7 cellular contexts compared by ENCODE assay signal in the genomic region with DNA sequence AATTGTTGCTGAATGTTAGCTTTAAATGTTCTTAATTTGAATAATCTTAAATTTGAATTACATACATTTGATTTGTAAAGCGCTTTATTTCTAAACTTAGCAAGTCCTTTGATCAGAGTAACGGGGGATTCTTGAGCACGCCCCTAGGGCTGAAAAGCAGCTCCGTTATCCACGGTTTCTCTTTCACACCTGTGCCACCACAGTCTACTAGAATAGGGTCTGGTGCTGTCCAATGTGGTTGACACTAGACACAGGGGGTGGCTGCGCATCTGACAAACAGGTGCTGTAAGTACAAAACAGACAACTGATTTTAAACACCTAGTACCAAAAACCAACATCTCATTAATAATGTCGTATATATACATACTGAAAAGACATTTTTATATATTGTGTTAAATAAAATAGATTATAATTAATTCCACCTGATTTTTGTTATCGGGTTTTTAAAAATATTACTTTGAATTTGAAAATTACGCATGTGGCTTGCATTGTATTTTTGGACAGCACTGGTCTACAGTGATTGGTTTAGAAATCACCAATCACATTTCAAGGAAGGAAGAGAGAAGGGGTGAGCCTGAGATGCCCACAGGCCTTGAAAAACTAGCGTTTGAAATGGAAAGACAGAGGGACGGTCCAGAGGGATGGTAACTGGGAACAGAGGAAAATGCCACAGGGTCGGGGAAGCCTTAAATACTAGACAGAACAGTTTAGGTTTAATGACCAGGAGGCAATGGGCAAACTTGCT. TPM values are rescaled to one million over a fixed set of nuclear protein-coding genes. Genes with fewer than 3 reads are reported as not detected.
DNase-seq lines count a peak whose midpoint lies in the region; ATAC-seq and TF ChIP-seq lines count a peak whose summit lies in the region.

No MANE protein-coding gene starts in this region.

- no peaks in the 10 kb centered on the region for H3K36me3 ChIP-seq in mucosa of descending colon (ENCODE audit: low read depth)

- no peak overlapping the region for H3K9ac ChIP-seq in H9 (ENCODE audit: extremely low read depth, insufficient read length, low read length)

- no peaks in the 10 kb centered on the region for H3K23me2 ChIP-seq in H9 (ENCODE audit: insufficient read length, low read depth, low read length, poor library complexity, severe bottlenecking)

- no peaks in the 10 kb centered on the region for H4K20me1 ChIP-seq in H9 (ENCODE audit: control insufficient read depth, insufficient read depth, insufficient read length)

- H3K27me3 Mint-ChIP-seq in H9 (ENCODE audit: low read depth) (no peaks in the 10 kb centered on the region), progenitor cell of endocrine pancreas (no peaks in the 10 kb centered on the region)

- H3K79me1 ChIP-seq in H9 (ENCODE audit: insufficient read depth, low read depth, low read length, poor library complexity, severe bottlenecking): peaks cover 8% of the 10 kb centered on the region

- H3K4ac ChIP-seq in H9 (ENCODE audit: low read depth, low read length): no peak overlapping the region

- H3K56ac ChIP-seq in H9 (ENCODE audit: insufficient read length, low read depth, low read length): no peak overlapping the region

- no peak overlapping the region for H3K27ac ChIP-seq in H9 (ENCODE audit: insufficient read length, low read depth, low read length)

- no peak overlapping the region for H2BK12ac ChIP-seq in H9 (ENCODE audit: insufficient read length, low read depth, low read length)

- no peak overlapping the region for H2BK20ac ChIP-seq in H9 (ENCODE audit: low read depth, low read length, poor library complexity, severe bottlenecking)

- no peak overlapping the region for H2BK15ac ChIP-seq in H9 (ENCODE audit: low read depth, low read length)

- no peak overlapping the region for H3K4me2 ChIP-seq in H9 (ENCODE audit: insufficient read depth, insufficient read length, low read length)

- H2BK120ac ChIP-seq in H9 (ENCODE audit: low read depth, low read length, poor library complexity, severe bottlenecking): no peak overlapping the region

- no peak overlapping the region for H2AFZ ChIP-seq in H9 (ENCODE audit: low read length)

- no peak overlapping the region for H3K14ac ChIP-seq in H9 (ENCODE audit: insufficient read depth, low read length)

- peak; percentile 86 for ATAC-seq in GM18909 (IDR thresholded peaks at IDR 0.05; ENCODE audit: poor library complexity, unreplicated experiment)
- peak; percentile 28 for ATAC-seq in mucosa of descending colon

- H3K79me2 ChIP-seq in H9 (ENCODE audit: insufficient read depth, low read length): peaks cover 81% of the 10 kb centered on the region

- H4K5ac ChIP-seq in H9 (ENCODE audit: insufficient read length, low read depth, low read length): no peak overlapping the region

- H2BK5ac ChIP-seq in H9 (ENCODE audit: insufficient read length, low read length): no peak overlapping the region

- no peak overlapping the region for H2AK5ac ChIP-seq in H9 (ENCODE audit: insufficient read length, low read length)

- H3K4me3 Mint-ChIP-seq in H9 (peak overlapping the region in 1 of 2 experiments; percentile 27; a peak in 1 of 5 replicates), progenitor cell of endocrine pancreas (ENCODE audit: low read depth) (no peak overlapping the region)

- H3K9me3 ChIP-seq in H9 (ENCODE audit: control insufficient read depth, low read depth, low read length) (no peaks in the 10 kb centered on the region), mucosa of descending colon (no peaks in the 10 kb centered on the region)

- TF ChIP-seq CTCF in H9 (conservative IDR thresholded peaks at IDR 0.05): no peak
- no peak for TF ChIP-seq CTCF in mucosa of descending colon (IDR thresholded peaks at IDR 0.05)
- no peak for TF ChIP-seq CTCF in progenitor cell of endocrine pancreas (IDR thresholded peaks at IDR 0.05; ENCODE audit: unreplicated experiment)

- no CpG with 5 or more reads among the region's 12 CpGs for WGBS in H9 (ENCODE audit: extremely low coverage, insufficient read length, low lambda C conversion rate)

- H4K91ac ChIP-seq in H9 (ENCODE audit: insufficient read length, low read depth, low read length): no peak overlapping the region

- H3K4me1 Mint-ChIP-seq in H9: peaks cover 50 to 62% of the 10 kb centered on the region in 2 experiments
- peaks cover 5% of the 10 kb centered on the region for H3K4me1 Mint-ChIP-seq in progenitor cell of endocrine pancreas (ENCODE audit: low read depth)

- H3K27ac Mint-ChIP-seq in H9 (peak overlapping the region in 2 of 3 experiments; percentile 5 to 20; a peak in 1 of 7 replicates), progenitor cell of endocrine pancreas (no peak overlapping the region)

- intact Hi-C loops in mucosa of descending colon (cut with DNase I, micrococcal nuclease): no loop called here

- no peak overlapping the region for H3T11ph ChIP-seq in H9 (ENCODE audit: low read length)

- H3K36me3 Mint-ChIP-seq in H9 (ENCODE audit: insufficient read depth in 1 of 3, low read depth in 3 of 3) (peaks cover 64 to 90% (median 68%) of the 10 kb centered on the region in 3 experiments), progenitor cell of endocrine pancreas (ENCODE audit: insufficient read depth) (peaks cover 19% of the 10 kb centered on the region)

- H3K4me1 ChIP-seq in H9 (ENCODE audit: insufficient read depth, low read length) (peaks cover 10% of the 10 kb centered on the region), mucosa of descending colon (ENCODE audit: low read depth) (peaks cover 9% of the 10 kb centered on the region)

- H3K27me3 ChIP-seq in H9 (ENCODE audit: insufficient read depth, low read length): no peaks in the 10 kb centered on the region

- no peak overlapping the region for H3K4me3 ChIP-seq in mucosa of descending colon

- H3K18ac ChIP-seq in H9 (ENCODE audit: insufficient read length, low read depth, low read length): no peak overlapping the region

- DNase-seq in H9: no peak
- DNase-seq in NAMALWA (ENCODE audit: low spot score): peak; percentile 90
- peak in 1 of 3 donors; percentile 33 for DNase-seq in mucosa of descending colon
- no peak for DNase-seq in cortex of kidney (lab: John Stamatoyannopoulos, UW)
- DNase-seq in progenitor cell of endocrine pancreas (ENCODE audit: low spot score, unreplicated experiment): no peak
- no peak for DNase-seq in medulla oblongata (ENCODE audit: extremely low spot score)

- H4K8ac ChIP-seq in H9 (replicated peaks; ENCODE audit: insufficient read length, low read depth, low read length): no peak overlapping the region

- no peak overlapping the region for H3K23ac ChIP-seq in H9 (ENCODE audit: insufficient read length, low read depth, low read length)

- H3K9me3 Mint-ChIP-seq in H9: no peaks in the 10 kb centered on the region
- no peaks in the 10 kb centered on the region for H3K9me3 Mint-ChIP-seq in progenitor cell of endocrine pancreas (ENCODE audit: low read depth)

RNA-seq across cellular contexts. Expression of a gene that starts 7.3 kb away (rescaled TPM):
- total RNA-seq in H9 (2021) (366 and 387 TPM in 2 replicates), mucosa of descending colon (10 to 100 TPM; 32.3 to 40.3 (median 36.6) TPM), progenitor cell of endocrine pancreas (117 and 127 TPM in 2 replicates)

RNA-seq across cellular contexts. Expression of a gene that starts 40.9 kb away (rescaled TPM):
- total RNA-seq in H9 (2021) (19.7 and 21.5 TPM in 2 replicates), mucosa of descending colon (10 to 100 TPM; 33.8 to 64.2 (median 53.6) TPM), progenitor cell of endocrine pancreas (19.0 and 19.9 TPM in 2 replicates)
